In the genomic region with DNA sequence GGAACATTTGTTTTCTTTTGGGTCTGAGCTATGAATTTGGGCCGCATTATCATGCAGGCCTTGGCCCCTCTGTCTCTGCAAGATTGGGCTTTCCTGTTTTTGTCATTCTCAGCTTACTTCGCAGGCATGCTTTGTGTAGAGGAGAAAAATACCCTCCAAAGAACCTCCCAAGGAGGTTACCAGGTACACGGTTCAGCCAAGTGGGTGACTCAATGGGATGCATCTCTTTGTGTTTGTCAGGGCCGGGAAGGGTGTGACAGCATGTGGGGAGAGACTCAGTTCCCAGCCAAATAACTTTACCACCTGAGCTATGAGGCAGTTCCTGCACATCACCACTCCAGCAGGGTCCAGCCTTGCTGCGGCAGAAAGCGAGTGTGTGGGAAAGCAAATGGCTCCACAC, we compare ENCODE assay signal across 24 cellular contexts. TPM values are rescaled to one million over a fixed set of nuclear protein-coding genes. Genes with fewer than 3 reads are reported as not detected.
DNase-seq lines count a peak whose midpoint lies in the region; FAIRE-seq and TF ChIP-seq lines count a peak whose summit lies in the region.
"Had no signal": no experiment of that assay in that cellular context is flagged by ENCODE, and none has a peak within 500 bp of the region (broad histone marks: within the 10 kb centered on the region; RNA-seq: fewer than 3 reads in every experiment).

No MANE protein-coding gene starts in this region.

- BruUV-seq in endothelial cell of umbilical vein (replicated peaks; lab: Mats Ljungman, UMichigan) = no TSS peak

- H2AFZ ChIP-seq in endothelial cell of umbilical vein (ENCODE audit: low read depth, low read length) = no peak overlapping the region

- H3K4me3 ChIP-seq in H7 (ENCODE audit: insufficient read depth, low read depth, low read length) (no peak overlapping the region), endothelial cell of umbilical vein (replicated peaks in 1 of 3; ENCODE audit: insufficient read depth in 1 of 3, low read depth in 1 of 3, low read length in 3 of 3) (no peak overlapping the region)
- H3K4me3 ChIP-seq: MG63 had no signal

- CTCF ChIA-PET in RWPE1 (lab: Yijun Ruan, JAX) = no interaction called here
- CTCF ChIA-PET in endothelial cell of umbilical vein (lab: Charles Lee) = interaction anchor here (0.8 to 2.0 kb wide), 4 partner anchors 17 to 76 kb away, joined by 3 to 7 read pairs (median 4); no protein-coding TSS in a partner anchor

- no peaks in the 10 kb centered on the region for H4K20me1 ChIP-seq in endothelial cell of umbilical vein (replicated peaks; ENCODE audit: control insufficient read depth, extremely low read depth, insufficient read depth, low read length)

- peak; percentile 68 for FAIRE-seq in endothelial cell of umbilical vein (lab: Jason Lieb, UNC)
- FAIRE-seq: GM12891, GM18507, HepG2 had no signal

- no peak overlapping the region for H3K9ac ChIP-seq in endothelial cell of umbilical vein (replicated peaks; ENCODE audit: extremely low read depth, insufficient read depth, low read length)

- no peaks in the 10 kb centered on the region for H3K9me3 ChIP-seq in endothelial cell of umbilical vein (replicated peaks; ENCODE audit: control insufficient read depth, insufficient read depth, low read length)
- H3K9me3 ChIP-seq: MG63 had no signal

- no peak for TF ChIP-seq POLR2A in endothelial cell of umbilical vein (IDR thresholded peaks at IDR 0.05; ENCODE audit: low read depth, low read length)

- DNase-seq in H7 = peak; percentile 26
- peak; percentile 45 for DNase-seq in RWPE1 (ENCODE audit: low spot score)
- no peak for DNase-seq in endothelial cell of umbilical vein (ENCODE audit: low read depth, low spot score)
- DNase-seq in lung microvascular endothelial cell (ENCODE audit: low read depth in 2 of 2) = peak; percentile 32 to 33
- DNase-seq in nucleus accumbens (lab: John Stamatoyannopoulos, UW) = no peak
- DNase-seq in NCI-H1105 treated with DMSO at 0.1 percent for 48 hours (lab: John Stamatoyannopoulos, UW) = no peak
- DNase-seq in cerebellum (ENCODE audit: low spot score) = no peak
- DNase-seq: ACHN, AML-193, DMS 273 treated with DMSO at 0.1 percent for 48 hours, GDM1, HFFc6, MG63, NCI-H1092, NCI-H1694, NCI-H345, NCI-H526 had no signal

- dilution Hi-C loops in endothelial cell of umbilical vein (cut with MboI; ENCODE audit: extremely low pct_ligation_motif_present, low sequenced_read_pairs) = no loop called here

- no peaks in the 10 kb centered on the region for H3K79me2 ChIP-seq in endothelial cell of umbilical vein (ENCODE audit: control insufficient read depth, insufficient read depth, low read length)

- POLR2A ChIA-PET in RWPE1 (lab: Yijun Ruan, JAX; ENCODE audit: low non-redundant PET) = no interaction called here
- POLR2A ChIA-PET in endothelial cell of umbilical vein (lab: Charles Lee) = no interaction called here

- no peak overlapping the region for H3K4me2 ChIP-seq in endothelial cell of umbilical vein (ENCODE audit: insufficient read depth, low read length)

- H3K36me3 ChIP-seq in H7 (replicated peaks; ENCODE audit: control insufficient read depth, insufficient read depth, low read length) (no peaks in the 10 kb centered on the region), endothelial cell of umbilical vein (ENCODE audit: control insufficient read depth in 2 of 2, extremely low read depth in 1 of 2, insufficient read depth in 2 of 2, low read length in 2 of 2) (no peaks in the 10 kb centered on the region)
- H3K36me3 ChIP-seq: MG63 had no signal

- H3K27me3 ChIP-seq in H7 (ENCODE audit: control insufficient read depth, insufficient read depth, low read length) (no peaks in the 10 kb centered on the region), endothelial cell of umbilical vein (ENCODE audit: control insufficient read depth in 2 of 2, insufficient read depth in 2 of 2, low read length in 2 of 2) (no peaks in the 10 kb centered on the region)
- H3K27me3 ChIP-seq: MG63 had no signal

- H3K4me1 ChIP-seq in endothelial cell of umbilical vein (ENCODE audit: control insufficient read depth, extremely low read depth, insufficient read depth, low read length) = peaks cover 42% of the 10 kb centered on the region

- intact Hi-C loops in endothelial cell of umbilical vein (cut with micrococcal nuclease) = no loop called here

- H3K27ac ChIP-seq in RWPE1 = no peak overlapping the region
- no peak overlapping the region for H3K27ac ChIP-seq in endothelial cell of umbilical vein (ENCODE audit: insufficient read depth, low read depth, low read length)

- H3K9me1 ChIP-seq in endothelial cell of umbilical vein (replicated peaks; ENCODE audit: control insufficient read depth, extremely low read depth, insufficient read depth, low read length) = no peaks in the 10 kb centered on the region

- TF ChIP-seq CTCF in RWPE1 (conservative IDR thresholded peaks at IDR 0.05; ENCODE audit: low read depth) (no peak), endothelial cell of umbilical vein (IDR thresholded peaks at IDR 0.05; ENCODE audit: extremely low read depth in 1 of 2, insufficient read depth in 1 of 2, low read depth in 1 of 2, low read length in 2 of 2) (no peak)

TF ChIP-seq in endothelial cell of umbilical vein, 7 proteins besides CTCF, POLR2A, EP300 and RAD21:
- no peak for TF ChIP-seq MYC (IDR thresholded peaks at IDR 0.05; ENCODE audit: low read depth, low read length)
TF ChIP-seq in endothelial cell of umbilical vein: peak in this region for 0.

RNA-seq across cellular contexts. Expression of gene CLDN5, which starts 47.8 kb away (rescaled TPM):
- total RNA-seq in H7 (2014; rRNA removed; shearing (Covaris generic)) = 2.0 and 3.0 TPM in 2 replicates
- 165 and 198 TPM in 2 replicates for total RNA-seq in endothelial cell of umbilical vein
- 252 and 295 TPM in 2 replicates for polyA plus RNA-seq in endothelial cell of umbilical vein
- polyA plus RNA-seq in endothelial cell of umbilical vein (2011; cell fraction: cytosol; rRNA removed) = 89.2 and 151 TPM in 2 replicates
- polyA plus RNA-seq in endothelial cell of umbilical vein (2011; cell fraction: nucleus; rRNA removed) = 50.1 and 55.8 TPM in 2 replicates
- 50.1 and 57.2 TPM in 2 replicates for polyA plus RNA-seq in endothelial cell of umbilical vein (2012)
- 41.2 and 60.9 TPM in 2 replicates for polyA minus RNA-seq in endothelial cell of umbilical vein
- not detected for polyA minus RNA-seq in endothelial cell of umbilical vein (2011; cell fraction: cytosol; rRNA and poly(A)+ RNA removed)
- 17.7 and 35.2 TPM in 2 replicates for polyA minus RNA-seq in endothelial cell of umbilical vein (2011; cell fraction: nucleus; rRNA and poly(A)+ RNA removed)
- total RNA-seq in lung microvascular endothelial cell = 533 and 904 TPM in 2 replicates
- 52.7 TPM for total RNA-seq in cerebellum
- total RNA-seq: H4, HepG2, OCI-LY7, RPMI7951, SK-MEL-5 had no signal
- polyA plus RNA-seq: HepG2 had no signal

Comparison
In these comparisons a context has a peak if more than half of its experiments do, and no peak if none do; other contexts are left out.
1. DNase-seq: peak in H7 (single experiment), RWPE1 (single experiment) and lung microvascular endothelial cell (2 of 2); none in endothelial cell of umbilical vein (single experiment), nucleus accumbens (0 of 56), NCI-H1105 treated with DMSO at 0.1 percent for 48 hours (single experiment) and cerebellum (single experiment).
2. RNA of gene CLDN5, which starts 47.8 kb away (total RNA-seq): 533 to 904 TPM in lung microvascular endothelial cell, 165 to 198 TPM in endothelial cell of umbilical vein and 52.7 TPM in cerebellum (single experiment); 2.0 to 3.0 TPM in H7; every median in the first group is over 10 times any median in the second.